Comparison of ENCODE assay signal across 8 cellular contexts in the genomic region with DNA sequence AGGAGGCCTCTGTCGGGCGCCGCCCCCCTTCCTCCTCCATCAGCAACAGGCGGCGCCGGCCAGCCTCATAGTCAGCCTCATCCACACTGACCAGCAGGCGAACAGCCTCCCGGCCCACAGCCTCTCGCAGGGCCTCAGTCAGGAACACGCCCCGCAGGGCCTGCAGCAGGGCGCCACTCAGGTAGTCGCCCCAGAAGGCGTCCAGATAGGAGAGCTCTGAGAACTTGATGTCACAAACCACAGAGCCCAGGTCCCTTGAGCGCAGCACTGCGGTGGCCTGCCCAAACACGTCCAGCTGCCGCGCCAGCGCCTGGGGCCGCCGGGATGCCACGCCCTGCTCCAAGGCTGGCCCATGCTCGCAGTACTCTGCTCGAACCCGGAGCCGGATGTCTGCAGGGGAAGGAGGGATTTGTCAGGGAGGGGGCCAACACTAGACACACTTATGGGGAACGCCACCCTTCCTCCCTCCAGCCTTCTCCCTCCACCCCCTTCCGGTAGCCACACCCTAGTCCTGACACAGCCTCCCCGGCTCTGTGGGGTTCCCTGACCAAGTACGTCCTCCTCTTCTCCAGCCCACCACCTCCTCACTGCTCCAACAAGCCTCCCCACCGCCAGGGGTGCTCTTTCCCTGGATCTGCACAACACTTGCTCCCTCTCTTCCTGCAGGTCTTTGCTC. TPM values are rescaled to one million over a fixed set of nuclear protein-coding genes. Genes with fewer than 3 reads are reported as not detected.
DNase-seq lines count a peak whose midpoint lies in the region; ATAC-seq lines count a peak whose summit lies in the region.

No MANE protein-coding gene starts in this region.

- peaks cover 45% of the 10 kb centered on the region for H3K36me3 Mint-ChIP-seq in CD4-positive, CD25-positive, alpha-beta regulatory T cell

- H3K27me3 ChIP-seq in CD4-positive, CD25-positive, alpha-beta regulatory T cell (ENCODE audit: control insufficient read depth, insufficient read depth, low read length) = no peaks in the 10 kb centered on the region
- H3K27me3 ChIP-seq in HUES6 (ENCODE audit: control insufficient read depth, insufficient read depth, low read length) = no peaks in the 10 kb centered on the region
- H3K27me3 ChIP-seq in thymus (ENCODE audit: control insufficient read depth, insufficient read depth) = no peaks in the 10 kb centered on the region

- H3K27ac ChIP-seq in CD4-positive, CD25-positive, alpha-beta regulatory T cell (ENCODE audit: insufficient read depth, low read length, poor library complexity, severe bottlenecking) = peak overlapping the region; percentile 95
- no peak overlapping the region for H3K27ac ChIP-seq in HUES6 (ENCODE audit: low read depth, low read length)
- H3K27ac ChIP-seq in thymus (ENCODE audit: low read depth) = peak overlapping the region; percentile 92

- no peaks in the 10 kb centered on the region for H3K9me3 Mint-ChIP-seq in CD4-positive, CD25-positive, alpha-beta regulatory T cell

- peak; percentile 37 to 44 for ATAC-seq in CD4-positive, CD25-positive, alpha-beta regulatory T cell (ENCODE audit: low read depth in 2 of 2)
- ATAC-seq in GM19438 (IDR thresholded peaks at IDR 0.05; ENCODE audit: low read depth, unreplicated experiment) (peak; percentile 48), left ventricle myocardium superior (peak; percentile 62)

- peak overlapping the region; percentile 75 to 92 (median 86) for H3K4me3 Mint-ChIP-seq in CD4-positive, CD25-positive, alpha-beta regulatory T cell

- peaks cover 91% of the 10 kb centered on the region for H3K4me1 ChIP-seq in CD4-positive, CD25-positive, alpha-beta regulatory T cell (ENCODE audit: control insufficient read depth, insufficient read depth, low read length, poor library complexity, severe bottlenecking)
- H3K4me1 ChIP-seq in HUES6 (ENCODE audit: control insufficient read depth, insufficient read depth, low read length) = peaks cover 28% of the 10 kb centered on the region
- H3K4me1 ChIP-seq in thymus (ENCODE audit: control insufficient read depth, insufficient read depth, low read length) = peaks cover 52% of the 10 kb centered on the region

- 3% methylated on average over 32 of the region's 32 CpGs for WGBS in thymus

- no peaks in the 10 kb centered on the region for H3K27me3 Mint-ChIP-seq in CD4-positive, CD25-positive, alpha-beta regulatory T cell

- DNase-seq in CD4-positive, CD25-positive, alpha-beta regulatory T cell = peak; percentile 50 to 94 (median 62)
- peak; percentile 73 for DNase-seq in activated CD8-positive, alpha-beta memory T cell treated with anti-CD3 and anti-CD28 coated beads for 24 hours
- peak; percentile 57 for DNase-seq in left ventricle myocardium superior
- DNase-seq in NCI-H2196 (lab: John Stamatoyannopoulos, UW; ENCODE audit: unreplicated experiment) = no peak
- DNase-seq in C1 segment of cervical spinal cord (lab: John Stamatoyannopoulos, UW) = no peak

- no peaks in the 10 kb centered on the region for H3K9me3 ChIP-seq in CD4-positive, CD25-positive, alpha-beta regulatory T cell (ENCODE audit: control insufficient read depth in 2 of 2, low read length in 2 of 2)
- no peaks in the 10 kb centered on the region for H3K9me3 ChIP-seq in HUES6 (ENCODE audit: control insufficient read depth, insufficient read depth, low read depth, low read length)
- H3K9me3 ChIP-seq in thymus (ENCODE audit: control insufficient read depth) = no peaks in the 10 kb centered on the region

- peak overlapping the region; percentile 18 for H3K9ac ChIP-seq in HUES6 (ENCODE audit: low read length)

- peak overlapping the region; percentile 57 for H3K4me3 ChIP-seq in CD4-positive, CD25-positive, alpha-beta regulatory T cell (ENCODE audit: low read depth, low read length)
- H3K4me3 ChIP-seq in HUES6 (ENCODE audit: low read depth, low read length) (no peak overlapping the region), thymus (ENCODE audit: low read length) (peak overlapping the region; percentile 49)

- intact Hi-C loops in left ventricle myocardium superior (cut with micrococcal nuclease) = no loop called here

- H3K36me3 ChIP-seq in CD4-positive, CD25-positive, alpha-beta regulatory T cell (ENCODE audit: control insufficient read depth, insufficient read depth, low read length) = peaks cover 33% of the 10 kb centered on the region
- H3K36me3 ChIP-seq in HUES6 (ENCODE audit: control insufficient read depth, insufficient read depth, low read length) (peaks cover 58% of the 10 kb centered on the region), thymus (ENCODE audit: control insufficient read depth, insufficient read depth) (peaks cover 52% of the 10 kb centered on the region)

- peak overlapping the region; percentile 90 to 98 (median 95) for H3K27ac Mint-ChIP-seq in CD4-positive, CD25-positive, alpha-beta regulatory T cell

- peaks cover 0 to 88% (median 65%) of the 10 kb centered on the region in 4 donors for H3K4me1 Mint-ChIP-seq in CD4-positive, CD25-positive, alpha-beta regulatory T cell

RNA-seq across cellular contexts. Expression of gene DEDD2, which starts 17.9 kb away (rescaled TPM):
- 99.8 TPM for total RNA-seq in CD4-positive, CD25-positive, alpha-beta regulatory T cell
- 100 to 1,000 TPM; 155 to 179 (median 161) TPM for polyA plus RNA-seq in CD4-positive, CD25-positive, alpha-beta regulatory T cell
- total RNA-seq in left ventricle myocardium superior = 17.2 TPM
- polyA plus RNA-seq in thymus = 36.9 TPM

RNA-seq across cellular contexts. Expression of gene ZNF526, which starts 20.5 kb away (rescaled TPM):
- 8.8 TPM for total RNA-seq in CD4-positive, CD25-positive, alpha-beta regulatory T cell
- 1 to 10 TPM; 4.0 to 7.7 (median 5.3) TPM for polyA plus RNA-seq in CD4-positive, CD25-positive, alpha-beta regulatory T cell
- total RNA-seq in left ventricle myocardium superior = 6.7 TPM
- 3.6 TPM for polyA plus RNA-seq in thymus

RNA-seq across cellular contexts. Expression of gene GSK3A, which starts 42.8 kb away (rescaled TPM):
- total RNA-seq in CD4-positive, CD25-positive, alpha-beta regulatory T cell = 31.3 TPM
- polyA plus RNA-seq in CD4-positive, CD25-positive, alpha-beta regulatory T cell = 10 to 100 TPM; 12.0 to 16.0 (median 12.9) TPM
- total RNA-seq in left ventricle myocardium superior = 40.0 TPM
- 31.4 TPM for polyA plus RNA-seq in thymus

RNA-seq across cellular contexts. Expression of gene ERF, which starts 55.4 kb away (rescaled TPM):
- total RNA-seq in CD4-positive, CD25-positive, alpha-beta regulatory T cell = 96.4 TPM
- polyA plus RNA-seq in CD4-positive, CD25-positive, alpha-beta regulatory T cell = 1 to 10 TPM; 1.4 to 7.5 (median 2.6) TPM
- total RNA-seq in left ventricle myocardium superior = 46.0 TPM
- polyA plus RNA-seq in thymus = 53.7 TPM

Comparison
In these comparisons a context has a peak if more than half of its experiments do, and no peak if none do; other contexts are left out.
1. DNase-seq: peak in CD4-positive, CD25-positive, alpha-beta regulatory T cell (3 of 3), activated CD8-positive, alpha-beta memory T cell treated with anti-CD3 and anti-CD28 coated beads for 24 hours (single experiment) and left ventricle myocardium superior (single experiment); none in NCI-H2196 (single experiment) and C1 segment of cervical spinal cord (0 of 14).
2. Peak in every context shown above with its lines, with median percentiles within 50 percentile points of each other: ATAC-seq.